Comparison of ENCODE assay signal across 20 cellular contexts in genomic region chr10:118286051-118286838, GRCh38. TPM values are rescaled to one million over a fixed set of nuclear protein-coding genes. Genes with fewer than 3 reads are reported as not detected.
A peak's percentile ranks its signal among the peaks of the same experiment; 100 is the strongest.
DNase-seq lines count a peak whose midpoint lies in the region; ATAC-seq and TF ChIP-seq lines count a peak whose summit lies in the region.
"Had no signal": no experiment of that assay in that cellular context is flagged by ENCODE, and none has a peak within 500 bp of the region (broad histone marks: within the 10 kb centered on the region; RNA-seq: fewer than 3 reads in every experiment).

No MANE protein-coding gene starts in this region.

- H2BK15ac ChIP-seq in neuronal stem cell (ENCODE audit: low read length), result no peak overlapping the region

- H3K4ac ChIP-seq in neuronal stem cell (ENCODE audit: low read length), result no peak overlapping the region

- POLR2A ChIA-PET in activated CD4-positive, alpha-beta T cell treated with anti-CD3 and anti-CD28 coated beads for 36 hours (lab: Charles Lee), result interaction anchor here (0.6 kb wide), 1 partner anchor 52 kb away, joined by 8 read pairs; no protein-coding TSS in a partner anchor

- H3K27me3 Mint-ChIP-seq in endodermal cell (ENCODE audit: insufficient read depth), result peaks cover 49% of the 10 kb centered on the region
- H3K27me3 Mint-ChIP-seq in activated CD4-positive, alpha-beta T cell treated with anti-CD3 and anti-CD28 coated beads for 36 hours, result peaks cover 28% of the 10 kb centered on the region

- peak; percentile 7 to 30 for DNase-seq in SJCRH30
- peak; percentile 64 for DNase-seq in endodermal cell
- DNase-seq in iPS-NIHi11 (ENCODE audit: low spot score), result peak; percentile 22
- no peak for DNase-seq in neuronal stem cell (ENCODE audit: low spot score)
- DNase-seq in activated CD4-positive, alpha-beta T cell treated with anti-CD3 and anti-CD28 coated beads for 36 hours, result no peak
- no peak for DNase-seq in SIG-M5 (lab: John Stamatoyannopoulos, UW)
- DNase-seq in dedifferentiated amniotic fluid mesenchymal stem cell (ENCODE audit: extremely low spot score), result no peak
- DNase-seq: ACHN; BE2C; C1 segment of cervical spinal cord; CD4-positive, CD25-positive, alpha-beta regulatory T cell; CD8-positive, alpha-beta memory T cell; COR-L47; DMS 273 treated with DMSO at 0.1 percent for 48 hours; DMS53; DND-41; EL; GM23248; H7 had no signal

- no peak overlapping the region for H3K4me3 ChIP-seq in SJCRH30
- H3K4me3 ChIP-seq in endodermal cell (ENCODE audit: low read length), result no peak overlapping the region
- no peak overlapping the region for H3K4me3 ChIP-seq in neuronal stem cell (ENCODE audit: low read length in 2 of 2)
- H3K4me3 ChIP-seq: GM23248 had no signal

- no peak for ATAC-seq in activated CD4-positive, alpha-beta T cell treated with anti-CD3 and anti-CD28 coated beads for 36 hours
- ATAC-seq in GM18873 (IDR thresholded peaks at IDR 0.05; ENCODE audit: low FRiP score, unreplicated experiment), result no peak

- H3K9ac ChIP-seq in endodermal cell (ENCODE audit: extremely low read depth, low read length, poor library complexity, severe bottlenecking) (no peak overlapping the region), neuronal stem cell (ENCODE audit: low read depth, low read length, poor library complexity) (no peak overlapping the region)
- H3K9ac ChIP-seq: GM23248 had no signal

- no peak overlapping the region for H4K8ac ChIP-seq in neuronal stem cell (ENCODE audit: low read depth, low read length)

- H3K27ac ChIP-seq in SJCRH30, result no peak overlapping the region
- H3K27ac ChIP-seq in endodermal cell (ENCODE audit: low read depth, low read length), result no peak overlapping the region
- peak overlapping the region; percentile 52 for H3K27ac ChIP-seq in neuronal stem cell (replicated peaks; ENCODE audit: low read length)
- H3K27ac ChIP-seq: GM23248 had no signal

- CTCF ChIA-PET in activated CD4-positive, alpha-beta T cell treated with anti-CD3 and anti-CD28 coated beads for 36 hours (lab: Charles Lee), result interaction anchor here (0.7 kb wide), 1 partner anchor 670 kb away, joined by 4 read pairs; no protein-coding TSS in a partner anchor

- H3K27ac Mint-ChIP-seq in endodermal cell, result no peak overlapping the region
- no peak overlapping the region for H3K27ac Mint-ChIP-seq in activated CD4-positive, alpha-beta T cell treated with anti-CD3 and anti-CD28 coated beads for 36 hours
- H3K27ac Mint-ChIP-seq: CD4-positive, CD25-positive, alpha-beta regulatory T cell; CD8-positive, alpha-beta memory T cell had no signal

- H2BK120ac ChIP-seq in neuronal stem cell (ENCODE audit: low read depth, low read length), result no peak overlapping the region

- H3K27me3 ChIP-seq in SJCRH30, result no peaks in the 10 kb centered on the region
- peaks cover 2% of the 10 kb centered on the region for H3K27me3 ChIP-seq in endodermal cell (ENCODE audit: control insufficient read depth, insufficient read depth, low read length, poor library complexity, severe bottlenecking)
- H3K27me3 ChIP-seq in neuronal stem cell (ENCODE audit: control insufficient read depth in 3 of 3, insufficient read depth in 3 of 3, low read depth in 1 of 3, low read length in 3 of 3), result peaks cover 0 to 13% (median 0%) of the 10 kb centered on the region in 3 experiments
- H3K27me3 ChIP-seq: BE2C had no signal

- no peak overlapping the region for H2BK12ac ChIP-seq in neuronal stem cell (ENCODE audit: low read length)

- H3K9me3 ChIP-seq in SJCRH30 (replicated peaks) (no peaks in the 10 kb centered on the region), endodermal cell (ENCODE audit: control insufficient read depth, low read length) (no peaks in the 10 kb centered on the region), neuronal stem cell (replicated peaks in 1 of 2; ENCODE audit: control insufficient read depth in 2 of 2, insufficient read depth in 1 of 2, low read depth in 1 of 2, low read length in 2 of 2) (peaks cover 5% of the 10 kb centered on the region in 2 donors)
- H3K9me3 ChIP-seq: BE2C had no signal

- peaks cover 6% of the 10 kb centered on the region for H3K9me3 Mint-ChIP-seq in endodermal cell
- no peaks in the 10 kb centered on the region for H3K9me3 Mint-ChIP-seq in activated CD4-positive, alpha-beta T cell treated with anti-CD3 and anti-CD28 coated beads for 36 hours (ENCODE audit: low read depth)
- H3K9me3 Mint-ChIP-seq: CD4-positive, CD25-positive, alpha-beta regulatory T cell; CD8-positive, alpha-beta memory T cell had no signal

- no peak overlapping the region for H2AK5ac ChIP-seq in neuronal stem cell (ENCODE audit: low read depth, low read length)

- H4K91ac ChIP-seq in neuronal stem cell (ENCODE audit: low read depth, low read length, poor library complexity), result no peak overlapping the region

- peaks cover 5% of the 10 kb centered on the region; the same call in 1 of the 2 replicates for H3K4me1 ChIP-seq in SJCRH30
- no peaks in the 10 kb centered on the region for H3K4me1 ChIP-seq in endodermal cell (ENCODE audit: control insufficient read depth, insufficient read depth, low read length)
- peaks cover 6 to 7% of the 10 kb centered on the region in 2 donors for H3K4me1 ChIP-seq in neuronal stem cell (ENCODE audit: control insufficient read depth in 2 of 2, insufficient read depth in 1 of 2, low read depth in 1 of 2, low read length in 2 of 2)
- H3K4me1 ChIP-seq: BE2C had no signal

- no peak overlapping the region for H3K4me2 ChIP-seq in neuronal stem cell (ENCODE audit: insufficient read depth, low read length, poor library complexity, severe bottlenecking)

- no peak overlapping the region for H2BK5ac ChIP-seq in neuronal stem cell (ENCODE audit: low read length)

- no peak overlapping the region for H3K4me3 Mint-ChIP-seq in endodermal cell
- no peak overlapping the region for H3K4me3 Mint-ChIP-seq in activated CD4-positive, alpha-beta T cell treated with anti-CD3 and anti-CD28 coated beads for 36 hours
- H3K4me3 Mint-ChIP-seq: CD4-positive, CD25-positive, alpha-beta regulatory T cell; CD8-positive, alpha-beta memory T cell had no signal

- H3K23ac ChIP-seq in neuronal stem cell (ENCODE audit: low read depth, low read length, poor library complexity), result no peak overlapping the region

- intact Hi-C loops in activated CD4-positive, alpha-beta T cell treated with anti-CD3 and anti-CD28 coated beads for 36 hours (cut with DNase I, micrococcal nuclease), result no loop called here

- peaks cover 11% of the 10 kb centered on the region for H3K4me1 Mint-ChIP-seq in endodermal cell
- H3K4me1 Mint-ChIP-seq in activated CD4-positive, alpha-beta T cell treated with anti-CD3 and anti-CD28 coated beads for 36 hours, result no peaks in the 10 kb centered on the region
- H3K4me1 Mint-ChIP-seq: CD4-positive, CD25-positive, alpha-beta regulatory T cell; CD8-positive, alpha-beta memory T cell had no signal

- 64 to 66% methylated on average over 7 to 17 of the region's 17 CpGs for WGBS in endodermal cell (ENCODE audit: insufficient coverage in 1 of 2, insufficient read length in 1 of 2), 2 experiments
- WGBS in neuronal stem cell (ENCODE audit: extremely low coverage in 2 of 2, insufficient read length in 2 of 2, insufficient replicate concordance in 1 of 2), 2 donors, result no CpG with 5 or more reads among the region's 17 CpGs

- no peaks in the 10 kb centered on the region for H3K79me1 ChIP-seq in neuronal stem cell (ENCODE audit: low read depth, low read length)

- H3K14ac ChIP-seq in neuronal stem cell (ENCODE audit: low read length), result no peak overlapping the region

- H3K36me3 ChIP-seq in SJCRH30 (no peaks in the 10 kb centered on the region), endodermal cell (ENCODE audit: control insufficient read depth, insufficient read depth, low read length) (no peaks in the 10 kb centered on the region), neuronal stem cell (replicated peaks in 1 of 2; ENCODE audit: control insufficient read depth in 2 of 2, insufficient read depth in 2 of 2, low read length in 2 of 2) (no peaks in the 10 kb centered on the region)
- H3K36me3 ChIP-seq: BE2C had no signal

- H2AFZ ChIP-seq in neuronal stem cell (ENCODE audit: low read length), result peak overlapping the region; percentile 73
- H2AFZ ChIP-seq: GM23248 had no signal

- TF ChIP-seq CTCF in endodermal cell (conservative IDR thresholded peaks at IDR 0.05), result peak; percentile 64

- H3K36me3 Mint-ChIP-seq in endodermal cell (ENCODE audit: low read depth), result no peaks in the 10 kb centered on the region
- H3K36me3 Mint-ChIP-seq in activated CD4-positive, alpha-beta T cell treated with anti-CD3 and anti-CD28 coated beads for 36 hours (ENCODE audit: low read depth), result no peaks in the 10 kb centered on the region
- H3K36me3 Mint-ChIP-seq: CD4-positive, CD25-positive, alpha-beta regulatory T cell; CD8-positive, alpha-beta memory T cell had no signal

- H3K18ac ChIP-seq in neuronal stem cell (ENCODE audit: low read length), result peak overlapping the region; percentile 78

RNA-seq across cellular contexts. Expression of gene FAM204A, which starts 55.9 kb away (rescaled TPM):
- 50.3 and 59.5 TPM in 2 replicates for total RNA-seq in SJCRH30 (2014; rRNA removed; shearing (Covaris generic))
- total RNA-seq in endodermal cell, result 10 to 100 TPM; 40.9 to 43.3 TPM
- polyA plus RNA-seq in endodermal cell (2013, experiment 1 of 2), result 47.6 TPM
- 44.9 TPM for polyA plus RNA-seq in endodermal cell (2013, experiment 2 of 2)
- polyA plus RNA-seq in neuronal stem cell (2013, experiment 1 of 2), result 81.5 TPM
- polyA plus RNA-seq in neuronal stem cell (2013, experiment 2 of 2), result 83.8 TPM
- total RNA-seq in activated CD4-positive, alpha-beta T cell treated with anti-CD3 and anti-CD28 coated beads for 36 hours, result 10 to 100 TPM; 44.1 to 55.8 TPM

Comparison
In these comparisons a context has a peak if more than half of its experiments do, and no peak if none do; other contexts are left out.
1. DNase-seq: peak in SJCRH30 (2 of 2), endodermal cell (single experiment) and iPS-NIHi11 (single experiment); none in neuronal stem cell (single experiment), activated CD4-positive, alpha-beta T cell treated with anti-CD3 and anti-CD28 coated beads for 36 hours (single experiment), SIG-M5 (single experiment) and dedifferentiated amniotic fluid mesenchymal stem cell (single experiment).